Comparison of ENCODE assay signal across 12 cellular contexts in the genomic region with DNA sequence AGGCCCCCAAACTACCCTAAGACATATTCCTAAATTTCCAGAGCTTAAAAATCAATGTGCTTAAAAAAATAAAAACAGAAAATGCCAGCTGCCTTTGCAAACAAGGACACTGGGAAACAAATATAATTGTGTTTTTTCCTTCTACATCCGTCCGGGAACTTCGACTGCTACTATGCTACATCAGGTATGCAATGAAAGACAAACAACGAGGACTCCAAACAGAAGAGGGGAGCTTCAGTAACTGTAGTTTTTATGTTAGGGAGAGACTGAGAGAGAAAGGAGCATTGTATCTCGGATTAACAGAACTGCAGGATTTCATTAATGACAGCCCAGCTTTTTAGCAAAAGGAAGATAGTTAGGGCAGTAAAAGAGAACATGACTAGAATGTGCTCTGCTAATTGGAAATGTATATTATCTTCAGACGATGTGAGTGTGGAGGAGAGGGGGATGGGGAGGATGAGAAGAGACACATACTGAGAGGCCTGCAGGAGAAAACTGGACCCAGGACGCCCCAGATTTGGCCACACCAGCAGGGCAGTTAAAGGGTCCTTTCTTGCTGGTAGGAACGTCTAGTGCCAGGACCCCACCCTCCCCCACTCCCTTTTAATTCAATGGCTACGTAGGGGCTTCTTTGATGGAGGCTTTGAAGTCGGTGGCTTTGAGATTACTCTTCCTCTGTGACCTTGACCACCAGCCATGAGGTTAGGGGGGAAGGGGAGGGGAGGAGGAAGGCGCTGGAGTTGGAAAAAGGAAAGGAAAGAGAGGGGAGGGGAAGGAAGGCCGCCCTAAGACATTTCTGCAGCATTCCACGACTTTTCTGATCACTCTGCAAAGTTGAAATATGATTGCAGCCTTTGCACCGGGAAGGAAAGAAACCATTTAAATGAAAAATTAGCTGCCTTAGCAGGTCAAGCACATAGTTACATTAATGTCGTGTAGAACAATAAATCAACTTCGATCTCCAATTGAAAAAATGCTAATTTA.
DNase-seq lines count a peak whose midpoint lies in the region; ATAC-seq and TF ChIP-seq lines count a peak whose summit lies in the region.
"Had no signal": no experiment of that assay in that cellular context is flagged by ENCODE, and none has a peak within 500 bp of the region (broad histone marks: within the 10 kb centered on the region; RNA-seq: fewer than 3 reads in every experiment).

No MANE protein-coding gene starts in this region.

- no peaks in the 10 kb centered on the region; the same call in 2 of the 3 replicates for H3K9me3 Mint-ChIP-seq in GM23338
- H3K9me3 Mint-ChIP-seq in activated T-helper 2 cell treated with anti-CD3 and anti-CD28 coated beads, Interferon-gamma antibody, Interleukin-2, Interleukin-4, amounts not matched to agents 10 μg/mL and 5 μg/mL and 100 μg/mL, durations not matched to agents 14 hours and 24 hours and 36 hours, result no peaks in the 10 kb centered on the region

- H3K4me3 Mint-ChIP-seq in GM23338, result no peak overlapping the region
- no peak overlapping the region for H3K4me3 Mint-ChIP-seq in activated T-helper 2 cell treated with anti-CD3 and anti-CD28 coated beads, Interferon-gamma antibody, Interleukin-2, Interleukin-4, amounts not matched to agents 10 μg/mL and 5 μg/mL and 100 μg/mL, durations not matched to agents 14 hours and 24 hours and 36 hours (ENCODE audit: low read depth)

- DNase-seq in GM23338 (ENCODE audit: low spot score), result peak; percentile 66
- DNase-seq in choroid plexus epithelial cell (ENCODE audit: low read depth), result no peak
- DNase-seq in inferior parietal cortex (ENCODE audit: extremely low spot score), result peak; percentile 51
- DNase-seq in skeletal muscle cell (ENCODE audit: low read depth), result no peak
- no peak for DNase-seq in stimulated activated CD4-positive, alpha-beta T cell treated with anti-CD3 and anti-CD28 coated beads, Interleukin-2, amount 100 ng/mL, for 24 hours
- DNase-seq in activated T-helper 2 cell treated with anti-CD3 and anti-CD28 coated beads, Interferon-gamma antibody, Interleukin-2, Interleukin-4, amounts not matched to agents 10 μg/mL and 5 μg/mL and 100 μg/mL, durations not matched to agents 14 hours and 24 hours and 36 hours (ENCODE audit: low spot score), result no peak
- DNase-seq: effector CD8-positive, alpha-beta T cell; spleen had no signal

- H3K27ac ChIP-seq in GM23338 (ENCODE audit: low read depth), result no peak overlapping the region
- H3K27ac ChIP-seq: VCaP had no signal

- intact Hi-C loops in activated T-helper 2 cell treated with anti-CD3 and anti-CD28 coated beads, Interferon-gamma antibody, Interleukin-2, Interleukin-4, amounts not matched to agents 10 μg/mL and 5 μg/mL and 100 μg/mL, durations not matched to agents 14 hours and 24 hours and 36 hours (cut with micrococcal nuclease), result no loop called here

- peaks cover 3% of the 10 kb centered on the region for H3K27me3 Mint-ChIP-seq in GM23338 (ENCODE audit: insufficient read depth, low read depth, poor library complexity)
- peaks cover 3% of the 10 kb centered on the region for H3K27me3 Mint-ChIP-seq in activated T-helper 2 cell treated with anti-CD3 and anti-CD28 coated beads, Interferon-gamma antibody, Interleukin-2, Interleukin-4, amounts not matched to agents 10 μg/mL and 5 μg/mL and 100 μg/mL, durations not matched to agents 14 hours and 24 hours and 36 hours (ENCODE audit: low read depth)

- no peaks in the 10 kb centered on the region for H3F3A ChIP-seq in GM23338 (replicated peaks; ENCODE audit: low read depth)

- ATAC-seq in GM23338 (peak; percentile 71), HG03439 (IDR thresholded peaks at IDR 0.05; ENCODE audit: unreplicated experiment) (no peak), HG03442 (IDR thresholded peaks at IDR 0.05; ENCODE audit: unreplicated experiment) (no peak)
- ATAC-seq: Panc1 had no signal

- peaks cover 8% of the 10 kb centered on the region; the same call in 1 of the 2 replicates for H3K27me3 ChIP-seq in GM23338 (ENCODE audit: insufficient read depth)

- H3K4me1 ChIP-seq in GM23338 (ENCODE audit: insufficient read depth), result peaks cover 42% of the 10 kb centered on the region

- TF ChIP-seq CTCF in GM23338 (conservative IDR thresholded peaks at IDR 0.05; ENCODE audit: low read depth in 2 of 2) (no peak), choroid plexus epithelial cell (conservative IDR thresholded peaks at IDR 0.05; ENCODE audit: low read depth, low read length) (no peak)

- H3K4me2 ChIP-seq in GM23338, result peak overlapping the region; percentile 95

- peak overlapping the region; percentile 78 for H2AFZ ChIP-seq in GM23338

- no peaks in the 10 kb centered on the region for H4K20me1 ChIP-seq in GM23338 (replicated peaks; ENCODE audit: insufficient read depth)

- peak overlapping the region; percentile 69 for H3K4me3 ChIP-seq in GM23338
- H3K4me3 ChIP-seq in choroid plexus epithelial cell (ENCODE audit: low read depth, low read length), result peak overlapping the region; percentile 45
- peak overlapping the region; percentile 29 for H3K4me3 ChIP-seq in skeletal muscle cell (ENCODE audit: low read depth, low read length)

- peaks cover 17% of the 10 kb centered on the region; the same call in 1 of the 2 replicates for H3K9me2 ChIP-seq in GM23338 (ENCODE audit: insufficient read depth)

- H3K36me3 ChIP-seq in GM23338 (ENCODE audit: insufficient read depth), result no peaks in the 10 kb centered on the region
- H3K36me3 ChIP-seq: spleen had no signal

- H3K36me3 Mint-ChIP-seq in GM23338 (ENCODE audit: low read depth), result no peaks in the 10 kb centered on the region
- no peaks in the 10 kb centered on the region for H3K36me3 Mint-ChIP-seq in activated T-helper 2 cell treated with anti-CD3 and anti-CD28 coated beads, Interferon-gamma antibody, Interleukin-2, Interleukin-4, amounts not matched to agents 10 μg/mL and 5 μg/mL and 100 μg/mL, durations not matched to agents 14 hours and 24 hours and 36 hours (ENCODE audit: low read depth)

- no peak overlapping the region for H3K27ac Mint-ChIP-seq in GM23338
- H3K27ac Mint-ChIP-seq in activated T-helper 2 cell treated with anti-CD3 and anti-CD28 coated beads, Interferon-gamma antibody, Interleukin-2, Interleukin-4, amounts not matched to agents 10 μg/mL and 5 μg/mL and 100 μg/mL, durations not matched to agents 14 hours and 24 hours and 36 hours, result no peak overlapping the region

- no peaks in the 10 kb centered on the region for H3K79me2 ChIP-seq in GM23338 (replicated peaks; ENCODE audit: insufficient read depth)

- H3K4me1 Mint-ChIP-seq in GM23338, result peaks cover 25% of the 10 kb centered on the region
- H3K4me1 Mint-ChIP-seq in activated T-helper 2 cell treated with anti-CD3 and anti-CD28 coated beads, Interferon-gamma antibody, Interleukin-2, Interleukin-4, amounts not matched to agents 10 μg/mL and 5 μg/mL and 100 μg/mL, durations not matched to agents 14 hours and 24 hours and 36 hours (ENCODE audit: low read depth), result no peaks in the 10 kb centered on the region

TF ChIP-seq in GM23338, 12 proteins besides CTCF, POLR2A, EP300 and RAD21:
- TF ChIP-seq NANOG (IDR thresholded peaks at IDR 0.05; ENCODE audit: borderline replicate concordance) (no peak), ZNF331 (CRISPR knock-in tag; IDR thresholded peaks at IDR 0.05; ENCODE audit: low read depth) (no peak)
- TF ChIP-seq, protein P1, sequence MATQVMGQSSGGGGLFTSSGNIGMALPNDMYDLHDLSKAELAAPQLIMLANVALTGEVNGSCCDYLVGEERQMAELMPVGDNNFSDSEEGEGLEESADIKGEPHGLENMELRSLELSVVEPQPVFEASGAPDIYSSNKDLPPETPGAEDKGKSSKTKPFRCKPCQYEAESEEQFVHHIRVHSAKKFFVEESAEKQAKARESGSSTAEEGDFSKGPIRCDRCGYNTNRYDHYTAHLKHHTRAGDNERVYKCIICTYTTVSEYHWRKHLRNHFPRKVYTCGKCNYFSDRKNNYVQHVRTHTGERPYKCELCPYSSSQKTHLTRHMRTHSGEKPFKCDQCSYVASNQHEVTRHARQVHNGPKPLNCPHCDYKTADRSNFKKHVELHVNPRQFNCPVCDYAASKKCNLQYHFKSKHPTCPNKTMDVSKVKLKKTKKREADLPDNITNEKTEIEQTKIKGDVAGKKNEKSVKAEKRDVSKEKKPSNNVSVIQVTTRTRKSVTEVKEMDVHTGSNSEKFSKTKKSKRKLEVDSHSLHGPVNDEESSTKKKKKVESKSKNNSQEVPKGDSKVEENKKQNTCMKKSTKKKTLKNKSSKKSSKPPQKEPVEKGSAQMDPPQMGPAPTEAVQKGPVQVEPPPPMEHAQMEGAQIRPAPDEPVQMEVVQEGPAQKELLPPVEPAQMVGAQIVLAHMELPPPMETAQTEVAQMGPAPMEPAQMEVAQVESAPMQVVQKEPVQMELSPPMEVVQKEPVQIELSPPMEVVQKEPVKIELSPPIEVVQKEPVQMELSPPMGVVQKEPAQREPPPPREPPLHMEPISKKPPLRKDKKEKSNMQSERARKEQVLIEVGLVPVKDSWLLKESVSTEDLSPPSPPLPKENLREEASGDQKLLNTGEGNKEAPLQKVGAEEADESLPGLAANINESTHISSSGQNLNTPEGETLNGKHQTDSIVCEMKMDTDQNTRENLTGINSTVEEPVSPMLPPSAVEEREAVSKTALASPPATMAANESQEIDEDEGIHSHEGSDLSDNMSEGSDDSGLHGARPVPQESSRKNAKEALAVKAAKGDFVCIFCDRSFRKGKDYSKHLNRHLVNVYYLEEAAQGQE (IDR thresholded peaks at IDR 0.05; ENCODE audit: unreplicated experiment), result no peak

Comparison
In these comparisons a context has a peak if more than half of its experiments do, and no peak if none do; other contexts are left out.
1. DNase-seq: peak in GM23338 (single experiment) and inferior parietal cortex (single experiment); none in choroid plexus epithelial cell (single experiment), skeletal muscle cell (single experiment), stimulated activated CD4-positive, alpha-beta T cell treated with anti-CD3 and anti-CD28 coated beads, Interleukin-2, amount 100 ng/mL, for 24 hours (0 of 2) and activated T-helper 2 cell treated with anti-CD3 and anti-CD28 coated beads, Interferon-gamma antibody, Interleukin-2, Interleukin-4, amounts not matched to agents 10 μg/mL and 5 μg/mL and 100 μg/mL, durations not matched to agents 14 hours and 24 hours and 36 hours (single experiment).
2. Peak in every context shown above with its lines, with median percentiles within 50 percentile points of each other: H3K4me3 ChIP-seq.